ENCODE assay signal across 8 cellular contexts in genomic region chr5:76337949-76338589, GRCh38.
DNase-seq lines count a peak whose midpoint lies in the region; ATAC-seq and TF ChIP-seq lines count a peak whose summit lies in the region.

No MANE protein-coding gene starts in this region.

- peaks cover 5 to 10% of the 10 kb centered on the region in 2 experiments; a peak in 3 of 4 replicates for H3K4me1 ChIP-seq in HCT116 (ENCODE audit: control insufficient read depth in 1 of 2, insufficient read depth in 2 of 2, low read length in 2 of 2)
- no peaks in the 10 kb centered on the region for H3K4me1 ChIP-seq in adipocyte (ENCODE audit: control insufficient read depth, insufficient read depth, low read length)

- H3K9me2 ChIP-seq in HCT116 (ENCODE audit: insufficient read depth), result no peaks in the 10 kb centered on the region

- H3K36me3 Mint-ChIP-seq in stimulated activated effector memory CD8-positive, alpha-beta T cell treated with anti-CD3 and anti-CD28 coated beads, Interleukin-12 subunit alpha, Interleukin-12 subunit beta, amount 100 ng/mL, for 72 hours, result no peaks in the 10 kb centered on the region

- H3K9me3 ChIP-seq in HCT116 (ENCODE audit: control insufficient read depth in 1 of 2, insufficient read depth in 1 of 2, low read depth in 1 of 2, low read length in 2 of 2) (no peaks in the 10 kb centered on the region), adipocyte (ENCODE audit: control insufficient read depth, low read length) (no peaks in the 10 kb centered on the region)

- RAD21 ChIA-PET in HCT116 (lab: Charles Lee; ENCODE audit: low non-redundant PET in 1 of 2, low total read pairs in 2 of 2, uncharacterized antibody in 2 of 2, unreplicated experiment in 2 of 2), result interaction anchor here (0.8 to 1.3 kb wide), 2 partner anchors 206 kb away, joined by 3 to 4 read pairs; no protein-coding TSS in a partner anchor

- H4K20me1 ChIP-seq in HCT116 (ENCODE audit: insufficient read depth), result no peaks in the 10 kb centered on the region

- H3K27ac ChIP-seq in HCT116 (ENCODE audit: low read depth, low read length), result no peak overlapping the region
- H3K27ac ChIP-seq in RWPE1, result no peak overlapping the region

- POLR2A ChIA-PET in HCT116 (lab: Charles Lee), result no interaction called here
- POLR2A ChIA-PET in RWPE1 (lab: Yijun Ruan, JAX; ENCODE audit: low non-redundant PET), result no interaction called here

- H3K4me2 ChIP-seq in HCT116 (ENCODE audit: low read length), result peak overlapping the region; percentile 52

- H2AFZ ChIP-seq in HCT116 (ENCODE audit: low read depth, low read length, poor library complexity, severe bottlenecking), result peak overlapping the region; percentile 16

- BruUV-seq in HCT116 (replicated peaks; lab: Mats Ljungman, UMichigan), result no TSS peak

- no peak overlapping the region for H3K27ac Mint-ChIP-seq in stimulated activated effector memory CD8-positive, alpha-beta T cell treated with anti-CD3 and anti-CD28 coated beads, Interleukin-12 subunit alpha, Interleukin-12 subunit beta, amount 100 ng/mL, for 72 hours

- TF ChIP-seq CTCF in HCT116 (IDR thresholded peaks at IDR 0.05 in 2 of 3, conservative IDR thresholded peaks at IDR 0.05 in 1 of 3; ENCODE audit: borderline replicate concordance in 1 of 3, insufficient read depth in 1 of 3, low read depth in 2 of 3, low read length in 2 of 3), result peak; percentile 52 to 60 (median 58)
- TF ChIP-seq CTCF in RWPE1 (conservative IDR thresholded peaks at IDR 0.05; ENCODE audit: low read depth), result no peak; the same call in 1 of the 2 replicates

- H3K27me3 ChIP-seq in HCT116 (ENCODE audit: insufficient read depth, low read length), result no peaks in the 10 kb centered on the region
- H3K27me3 ChIP-seq in adipocyte (replicated peaks; ENCODE audit: control insufficient read depth, insufficient read depth, low read length), result peaks cover 24% of the 10 kb centered on the region

- no peaks in the 10 kb centered on the region for H3K36me3 ChIP-seq in HCT116 (ENCODE audit: control insufficient read depth in 1 of 2, insufficient read depth in 2 of 2, low read length in 2 of 2)
- H3K36me3 ChIP-seq in adipocyte (ENCODE audit: control insufficient read depth, insufficient read depth, low read length, severe bottlenecking), result no peaks in the 10 kb centered on the region

- peak; percentile 65 for DNase-seq in DMS 273 (lab: John Stamatoyannopoulos, UW; ENCODE audit: unreplicated experiment)
- peak; percentile 65 for DNase-seq in HCT116 (ENCODE audit: low read depth, low spot score)
- DNase-seq in RWPE1 (ENCODE audit: low spot score), result peak; percentile 92
- DNase-seq in adipocyte (ENCODE audit: low read depth), result peak; percentile 38
- peak; percentile 80 for DNase-seq in iris pigment epithelial cell (ENCODE audit: low read depth)
- DNase-seq in stimulated activated effector memory CD8-positive, alpha-beta T cell treated with anti-CD3 and anti-CD28 coated beads, Interleukin-12 subunit alpha, Interleukin-12 subunit beta, amount 100 ng/mL, for 72 hours (ENCODE audit: low spot score in 2 of 2), result peak in 1 of 2 donors; percentile 59
- DNase-seq in NCI-H2107 treated with DMSO at 0.1 percent for 48 hours (lab: John Stamatoyannopoulos, UW; ENCODE audit: unreplicated experiment), result no peak

- TF ChIP-seq POLR2A in HCT116 (IDR thresholded peaks at IDR 0.05; ENCODE audit: borderline replicate concordance, extremely low read depth, insufficient read depth, insufficient read length), result no peak

- CTCF ChIA-PET in HCT116 (lab: Charles Lee) (interaction anchor here (0.8 to 1.4 kb wide), 3 partner anchors 205 to 245 kb away, joined by 3 to 9 read pairs (median 9); no protein-coding TSS in a partner anchor), RWPE1 (lab: Yijun Ruan, JAX) (interaction anchor here (0.6 to 1.4 kb wide), 14 partner anchors 9 to 245 kb away, joined by 3 to 8 read pairs (median 4); no protein-coding TSS in a partner anchor)

- no peaks in the 10 kb centered on the region for H3K9me3 Mint-ChIP-seq in stimulated activated effector memory CD8-positive, alpha-beta T cell treated with anti-CD3 and anti-CD28 coated beads, Interleukin-12 subunit alpha, Interleukin-12 subunit beta, amount 100 ng/mL, for 72 hours

- intact Hi-C loops in HCT116 (cut with micrococcal nuclease), result loop anchor here (1.0 kb wide), 2 partner anchors 206 to 245 kb away; no protein-coding TSS in a partner anchor

- ATAC-seq in HCT116 (peak; percentile 92), GM19351 (IDR thresholded peaks at IDR 0.05; ENCODE audit: unreplicated experiment) (no peak)
- peak; percentile 70 for ATAC-seq in stimulated activated effector memory CD8-positive, alpha-beta T cell treated with anti-CD3 and anti-CD28 coated beads, Interleukin-12 subunit alpha, Interleukin-12 subunit beta, amount 100 ng/mL, for 72 hours

- H3K4me1 Mint-ChIP-seq in stimulated activated effector memory CD8-positive, alpha-beta T cell treated with anti-CD3 and anti-CD28 coated beads, Interleukin-12 subunit alpha, Interleukin-12 subunit beta, amount 100 ng/mL, for 72 hours, result peaks cover 29% of the 10 kb centered on the region

- TF ChIP-seq RAD21 in HCT116 (IDR thresholded peaks at IDR 0.05; ENCODE audit: low read depth), result peak; percentile 67

- H3K4me3 ChIP-seq in HCT116 (replicated peaks in 1 of 2; ENCODE audit: low read depth in 1 of 2, low read length in 2 of 2) (no peak overlapping the region), adipocyte (ENCODE audit: low read length) (no peak overlapping the region)

- no peak overlapping the region for H3K4me3 Mint-ChIP-seq in stimulated activated effector memory CD8-positive, alpha-beta T cell treated with anti-CD3 and anti-CD28 coated beads, Interleukin-12 subunit alpha, Interleukin-12 subunit beta, amount 100 ng/mL, for 72 hours

- H3K79me2 ChIP-seq in HCT116 (ENCODE audit: insufficient read depth, low read length), result no peaks in the 10 kb centered on the region

- H3K9ac ChIP-seq in HCT116 (ENCODE audit: low read length) (no peak overlapping the region), adipocyte (ENCODE audit: low read length) (no peak overlapping the region)

TF ChIP-seq in HCT116, 20 proteins besides CTCF, POLR2A, EP300 and RAD21 (continues in another document):
- no peak for TF ChIP-seq YY1 (IDR thresholded peaks at IDR 0.05; ENCODE audit: extremely low read depth, insufficient replicate concordance, low read depth, low read length)
- TF ChIP-seq FOSL1 (IDR thresholded peaks at IDR 0.05; ENCODE audit: low read depth), result no peak
- TF ChIP-seq SIN3A (IDR thresholded peaks at IDR 0.05; ENCODE audit: low read depth), result no peak
- no peak for TF ChIP-seq SP1 (IDR thresholded peaks at IDR 0.05; ENCODE audit: low read depth)
- TF ChIP-seq ELF1 (IDR thresholded peaks at IDR 0.05; ENCODE audit: borderline replicate concordance, low read depth), result no peak
- TF ChIP-seq CEBPB (IDR thresholded peaks at IDR 0.05; ENCODE audit: low read depth), result no peak
- TF ChIP-seq EZH2phosphoT487 (IDR thresholded peaks at IDR 0.05; ENCODE audit: borderline replicate concordance), result no peak
- TF ChIP-seq, protein P1, sequence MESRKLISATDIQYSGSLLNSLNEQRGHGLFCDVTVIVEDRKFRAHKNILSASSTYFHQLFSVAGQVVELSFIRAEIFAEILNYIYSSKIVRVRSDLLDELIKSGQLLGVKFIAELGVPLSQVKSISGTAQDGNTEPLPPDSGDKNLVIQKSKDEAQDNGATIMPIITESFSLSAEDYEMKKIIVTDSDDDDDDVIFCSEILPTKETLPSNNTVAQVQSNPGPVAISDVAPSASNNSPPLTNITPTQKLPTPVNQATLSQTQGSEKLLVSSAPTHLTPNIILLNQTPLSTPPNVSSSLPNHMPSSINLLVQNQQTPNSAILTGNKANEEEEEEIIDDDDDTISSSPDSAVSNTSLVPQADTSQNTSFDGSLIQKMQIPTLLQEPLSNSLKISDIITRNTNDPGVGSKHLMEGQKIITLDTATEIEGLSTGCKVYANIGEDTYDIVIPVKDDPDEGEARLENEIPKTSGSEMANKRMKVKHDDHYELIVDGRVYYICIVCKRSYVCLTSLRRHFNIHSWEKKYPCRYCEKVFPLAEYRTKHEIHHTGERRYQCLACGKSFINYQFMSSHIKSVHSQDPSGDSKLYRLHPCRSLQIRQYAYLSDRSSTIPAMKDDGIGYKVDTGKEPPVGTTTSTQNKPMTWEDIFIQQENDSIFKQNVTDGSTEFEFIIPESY (IDR thresholded peaks at IDR 0.05; ENCODE audit: extremely low read depth, insufficient replicate concordance, low read length), result no peak
- no peak for TF ChIP-seq EGR1 (IDR thresholded peaks at IDR 0.05; ENCODE audit: low read depth)
- TF ChIP-seq ZNF274 (IDR thresholded peaks at IDR 0.05; ENCODE audit: low read depth, low read length), result no peak
- TF ChIP-seq, protein P2, sequence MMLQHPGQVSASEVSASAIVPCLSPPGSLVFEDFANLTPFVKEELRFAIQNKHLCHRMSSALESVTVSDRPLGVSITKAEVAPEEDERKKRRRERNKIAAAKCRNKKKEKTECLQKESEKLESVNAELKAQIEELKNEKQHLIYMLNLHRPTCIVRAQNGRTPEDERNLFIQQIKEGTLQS (IDR thresholded peaks at IDR 0.05), result no peak
- TF ChIP-seq ZFX (IDR thresholded peaks at IDR 0.05), result no peak
- no peak for TF ChIP-seq CBX3 (IDR thresholded peaks at IDR 0.05; ENCODE audit: low read depth)
- TF ChIP-seq MAX (IDR thresholded peaks at IDR 0.05), result no peak
- TF ChIP-seq SRF (IDR thresholded peaks at IDR 0.05; ENCODE audit: low read depth), result no peak
- no peak for TF ChIP-seq TCF7L2 (IDR thresholded peaks at IDR 0.05; ENCODE audit: borderline replicate concordance, extremely low read depth, insufficient read depth, insufficient read length)
- TF ChIP-seq JUND (IDR thresholded peaks at IDR 0.05), result no peak
- no peak for TF ChIP-seq POLR2AphosphoS5 (IDR thresholded peaks at IDR 0.05; ENCODE audit: low read depth, low read length)
